Comparison of ENCODE assay signal across 13 cellular contexts in the genomic region with DNA sequence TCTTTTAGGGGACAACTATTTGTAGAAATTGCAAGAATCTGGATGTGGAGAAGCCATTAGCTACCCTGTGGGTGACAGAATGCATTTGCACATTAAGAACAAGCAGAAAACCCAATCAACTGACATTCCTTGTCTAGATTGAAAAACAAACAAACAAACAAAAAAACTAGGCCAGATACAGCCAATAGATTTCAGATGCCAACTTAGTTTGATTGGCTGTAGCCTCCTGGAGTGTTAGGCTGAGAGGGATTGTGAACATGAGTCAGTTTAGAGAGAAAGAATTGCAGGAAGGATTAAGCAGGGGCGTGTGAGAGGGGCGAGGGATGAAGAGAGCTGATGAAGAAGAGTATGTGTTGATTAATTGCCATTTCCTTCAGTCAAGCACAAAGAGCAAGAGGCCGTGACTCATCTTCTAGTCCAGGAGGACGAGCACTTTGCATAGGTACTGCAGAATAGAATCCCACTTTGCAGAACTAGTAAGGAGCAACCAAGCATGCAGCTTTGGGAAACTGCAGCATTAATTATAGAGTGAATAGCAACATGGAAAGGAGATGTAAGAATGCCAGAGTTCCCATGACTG.
DNase-seq lines count a peak whose midpoint lies in the region; ATAC-seq and TF ChIP-seq lines count a peak whose summit lies in the region.
"Had no signal": no experiment of that assay in that cellular context is flagged by ENCODE, and none has a peak within 500 bp of the region (broad histone marks: within the 10 kb centered on the region; RNA-seq: fewer than 3 reads in every experiment).

No MANE protein-coding gene starts in this region.

- H3K36me3 ChIP-seq in A673 (ENCODE audit: insufficient read depth, low read length, poor library complexity, severe bottlenecking) = no peaks in the 10 kb centered on the region

- no peak overlapping the region for H3K4me3 ChIP-seq in A673 (ENCODE audit: low read depth, low read length, poor library complexity, severe bottlenecking)

- H3K36me3 Mint-ChIP-seq in stimulated activated naive B cell treated with anti-CD40 and anti-IgM and Interleukin-4, amounts not matched to agents 10 μg/mL and 1 μg/mL and 100 μg/mL, for 72 hours = no peaks in the 10 kb centered on the region
- H3K36me3 Mint-ChIP-seq in natural killer cell = no peaks in the 10 kb centered on the region

- in situ Hi-C loops in GM13976 (cut with MboI; ENCODE audit: low sequenced_read_pairs, unreplicated experiment) = no loop called here

- H3K27ac ChIP-seq in A673 (ENCODE audit: low read depth, low read length, poor library complexity, severe bottlenecking) = no peak overlapping the region
- H3K27ac ChIP-seq: C4-2B had no signal

- intact Hi-C loops in A673 (cut with micrococcal nuclease; ENCODE audit: unreplicated experiment) (loop anchor here (2.0 kb wide), 1 partner anchor 19 kb away; no protein-coding TSS in a partner anchor), natural killer cell (cut with micrococcal nuclease) (no loop called here)

- no peaks in the 10 kb centered on the region for H3K9me3 Mint-ChIP-seq in stimulated activated naive B cell treated with anti-CD40 and anti-IgM and Interleukin-4, amounts not matched to agents 10 μg/mL and 1 μg/mL and 100 μg/mL, for 72 hours
- H3K9me3 Mint-ChIP-seq in natural killer cell = peaks cover 3 to 10% of the 10 kb centered on the region in 2 donors

- H3K27me3 Mint-ChIP-seq in stimulated activated naive B cell treated with anti-CD40 and anti-IgM and Interleukin-4, amounts not matched to agents 10 μg/mL and 1 μg/mL and 100 μg/mL, for 72 hours = no peaks in the 10 kb centered on the region
- no peaks in the 10 kb centered on the region for H3K27me3 Mint-ChIP-seq in natural killer cell (ENCODE audit: low read depth in 2 of 2)

- no peaks in the 10 kb centered on the region for H3K27me3 ChIP-seq in A673 (replicated peaks; ENCODE audit: insufficient read depth, low read depth, low read length, poor library complexity)

- no peaks in the 10 kb centered on the region for H3K4me1 Mint-ChIP-seq in stimulated activated naive B cell treated with anti-CD40 and anti-IgM and Interleukin-4, amounts not matched to agents 10 μg/mL and 1 μg/mL and 100 μg/mL, for 72 hours
- H3K4me1 Mint-ChIP-seq in natural killer cell = no peaks in the 10 kb centered on the region

- no peaks in the 10 kb centered on the region for H3K9me3 ChIP-seq in A673 (ENCODE audit: low read depth, low read length, poor library complexity, severe bottlenecking)

- H3K4me3 Mint-ChIP-seq in stimulated activated naive B cell treated with anti-CD40 and anti-IgM and Interleukin-4, amounts not matched to agents 10 μg/mL and 1 μg/mL and 100 μg/mL, for 72 hours = no peak overlapping the region
- H3K4me3 Mint-ChIP-seq in natural killer cell = no peak overlapping the region

- CTCF ChIA-PET in A673 (lab: Charles Lee) = no interaction called here

- peaks cover 19% of the 10 kb centered on the region for H3K4me1 ChIP-seq in A673 (ENCODE audit: insufficient read depth, low read length, poor library complexity, severe bottlenecking)

- ATAC-seq in stimulated activated naive B cell treated with anti-CD40 and anti-IgM and Interleukin-4, amounts not matched to agents 10 μg/mL and 1 μg/mL and 100 μg/mL, for 72 hours (replicated peaks) = no peak
- no peak for ATAC-seq in natural killer cell

- H3K27ac Mint-ChIP-seq in stimulated activated naive B cell treated with anti-CD40 and anti-IgM and Interleukin-4, amounts not matched to agents 10 μg/mL and 1 μg/mL and 100 μg/mL, for 72 hours = no peak overlapping the region
- H3K27ac Mint-ChIP-seq in natural killer cell = no peak overlapping the region

- DNase-seq in A673 (ENCODE audit: low spot score) (peak; percentile 18), HK-2 (ENCODE audit: unreplicated experiment) (peak; percentile 28), dermis blood vessel endothelial cell (peak; percentile 38), kidney tubule cell (ENCODE audit: low spot score) (peak; percentile 75), natural killer cell (no peak), NOMO-1 treated with dmso at 0.1 percent for 144 hours (lab: John Stamatoyannopoulos, UW; ENCODE audit: unreplicated experiment) (no peak), GM13976 (ENCODE audit: low spot score) (no peak)
- no peak for DNase-seq in stimulated activated naive B cell treated with anti-CD40 and anti-IgM and Interleukin-4, amounts not matched to agents 10 μg/mL and 1 μg/mL and 100 μg/mL, for 72 hours
- DNase-seq: NCI-H1436, NCI-H2029, NCI-H510A, NCI-H774 had no signal

- POLR2A ChIA-PET in A673 (lab: Charles Lee; ENCODE audit: low non-redundant PET) = no interaction called here

- no TSS peak for BruUV-seq in A673 (replicated peaks; lab: Mats Ljungman, UMichigan)

- TF ChIP-seq CTCF in A673 (conservative IDR thresholded peaks at IDR 0.05; ENCODE audit: low read depth, low read length) (no peak), natural killer cell (IDR thresholded peaks at IDR 0.05) (no peak), GM13976 (IDR thresholded peaks at IDR 0.05; ENCODE audit: borderline replicate concordance, control extremely low read depth, extremely low read depth, insufficient read depth, missing control alignments) (no peak)

Comparison
In these comparisons a context has a peak if more than half of its experiments do, and no peak if none do; other contexts are left out.
1. DNase-seq: peak in A673 (single experiment), HK-2 (single experiment), dermis blood vessel endothelial cell (single experiment) and kidney tubule cell (single experiment); none in stimulated activated naive B cell treated with anti-CD40 and anti-IgM and Interleukin-4, amounts not matched to agents 10 μg/mL and 1 μg/mL and 100 μg/mL, for 72 hours (single experiment), natural killer cell (single experiment), NOMO-1 treated with dmso at 0.1 percent for 144 hours (single experiment) and GM13976 (single experiment).